Comparison of ENCODE assay signal across 1 cellular context in genomic region chr1:178052650-178053461, GRCh38.
TF ChIP-seq lines count a peak whose summit lies in the region.

No MANE protein-coding gene starts in this region.

TF ChIP-seq in liver, 16 proteins besides CTCF, POLR2A, EP300 and RAD21 (continued from another document):
- peak; percentile 35 for TF ChIP-seq REST (IDR thresholded peaks at IDR 0.05)
